In genomic region chr20:53954734-53955658, GRCh38 we compare ENCODE assay signal across 1 cellular context.
TF ChIP-seq lines count a peak whose summit lies in the region.

No MANE protein-coding gene starts in this region.

TF ChIP-seq in HepG2, 621 proteins besides CTCF, POLR2A, EP300 and RAD21 (continued from another document and continues in another):
- TF ChIP-seq ZXDC (CRISPR knock-in tag; IDR thresholded peaks at IDR 0.05) (no peak), ZNF605 (CRISPR knock-in tag; IDR thresholded peaks at IDR 0.05) (peak; percentile 51; the same call in 1 of the 2 replicates), RARA (CRISPR knock-in tag; IDR thresholded peaks at IDR 0.05) (peak; percentile 91), ZHX2 (IDR thresholded peaks at IDR 0.05; ENCODE audit: low read depth) (no peak), ZHX2 (CRISPR knock-in tag; IDR thresholded peaks at IDR 0.05; ENCODE audit: borderline replicate concordance) (no peak; the same call in 1 of the 2 replicates), FOXK2 (IDR thresholded peaks at IDR 0.05) (no peak), ZNF557 (CRISPR knock-in tag; IDR thresholded peaks at IDR 0.05) (no peak), ZNF3 (CRISPR knock-in tag; IDR thresholded peaks at IDR 0.05) (0 out of 2 replicates have a peak, but pooled peaks have one; percentile 34), KMT2A (CRISPR knock-in tag; IDR thresholded peaks at IDR 0.05) (no peak), ZUFSP (CRISPR knock-in tag; IDR thresholded peaks at IDR 0.05; ENCODE audit: borderline replicate concordance) (no peak), GZF1 (CRISPR knock-in tag; IDR thresholded peaks at IDR 0.05) (no peak), MTERF4 (CRISPR knock-in tag; IDR thresholded peaks at IDR 0.05) (no peak), ZBTB33 (CRISPR knock-in tag; IDR thresholded peaks at IDR 0.05) (no peak), FOSL2 (CRISPR knock-in tag; IDR thresholded peaks at IDR 0.05) (peak; percentile 85), STAT6 (CRISPR knock-in tag; IDR thresholded peaks at IDR 0.05; ENCODE audit: borderline replicate concordance) (no peak), ZNF766 (CRISPR knock-in tag; IDR thresholded peaks at IDR 0.05; ENCODE audit: borderline replicate concordance) (no peak), ARID5B (CRISPR knock-in tag; IDR thresholded peaks at IDR 0.05) (peak; percentile 99), HNF1B (CRISPR knock-in tag; IDR thresholded peaks at IDR 0.05) (peak; percentile 24; the same call in 1 of the 2 replicates), AKAP8 (CRISPR knock-in tag; IDR thresholded peaks at IDR 0.05) (no peak), ZBTB37 (CRISPR knock-in tag; IDR thresholded peaks at IDR 0.05) (no peak), ZNF672 (CRISPR knock-in tag; IDR thresholded peaks at IDR 0.05) (no peak), ZSCAN29 (CRISPR knock-in tag; conservative IDR thresholded peaks at IDR 0.05) (no peak), ZMYM2 (CRISPR knock-in tag; IDR thresholded peaks at IDR 0.05) (peak; percentile 51; the same call in 1 of the 2 replicates), STAT5B (CRISPR knock-in tag; IDR thresholded peaks at IDR 0.05) (no peak), ZNF629 (CRISPR knock-in tag; conservative IDR thresholded peaks at IDR 0.05) (no peak), TFDP2 (CRISPR knock-in tag; IDR thresholded peaks at IDR 0.05) (no peak), TAF15 (IDR thresholded peaks at IDR 0.05; ENCODE audit: low read depth, low read length, poor library complexity, severe bottlenecking) (no peak), ZNF782 (CRISPR knock-in tag; IDR thresholded peaks at IDR 0.05; ENCODE audit: borderline replicate concordance) (no peak)
